ENCODE assay signal across 16 cellular contexts in genomic region chr3:37321260-37321852, GRCh38.
A peak's percentile ranks its signal among the peaks of the same experiment; 100 is the strongest.
DNase-seq lines count a peak whose midpoint lies in the region; ATAC-seq and TF ChIP-seq lines count a peak whose summit lies in the region.
"Had no signal": no experiment of that assay in that cellular context is flagged by ENCODE, and none has a peak within 500 bp of the region (broad histone marks: within the 10 kb centered on the region; RNA-seq: fewer than 3 reads in every experiment).

No MANE protein-coding gene starts in this region.

- intact Hi-C loops in MCF 10A (cut with micrococcal nuclease): no loop called here

- H3K27me3 ChIP-seq in thoracic aorta (replicated peaks; ENCODE audit: insufficient read depth): no peaks in the 10 kb centered on the region
- H3K27me3 ChIP-seq: right atrium auricular region had no signal

- peak in 1 of 2 donors; percentile 58 for ATAC-seq in activated T-cell treated with anti-CD3 and anti-CD28 coated beads, Interleukin-2, amount 50 U/mL, for 4 hours
- no peak for ATAC-seq in central memory CD8-positive, alpha-beta T cell (replicated peaks; ENCODE audit: extremely low read depth, poor library complexity, severe bottlenecking)
- ATAC-seq in thoracic aorta (ENCODE audit: insufficient number of reproducible peaks, low FRiP score, low read depth): no peak

- TF ChIP-seq CTCF in thoracic aorta (IDR thresholded peaks at IDR 0.05) (no peak), MCF 10A (IDR thresholded peaks at IDR 0.05; ENCODE audit: unreplicated experiment) (no peak)

- H3K27ac ChIP-seq in thoracic aorta: peak overlapping the region; percentile 31
- H3K27ac ChIP-seq: right atrium auricular region had no signal

- POLR2A ChIA-PET in MCF 10A (lab: Yijun Ruan, JAX): no interaction called here

- H3K27me3 Mint-ChIP-seq in activated T-cell treated with anti-CD3 and anti-CD28 coated beads, Interleukin-2, amount 50 U/mL, for 4 hours (ENCODE audit: low read depth): no peaks in the 10 kb centered on the region
- H3K27me3 Mint-ChIP-seq in central memory CD8-positive, alpha-beta T cell: no peaks in the 10 kb centered on the region
- H3K27me3 Mint-ChIP-seq in MCF 10A (ENCODE audit: insufficient read depth, unreplicated experiment): no peaks in the 10 kb centered on the region

- H3K9me3 ChIP-seq in thoracic aorta: no peaks in the 10 kb centered on the region
- H3K9me3 ChIP-seq: right atrium auricular region had no signal

- peak overlapping the region; percentile 2 for H3K4me3 Mint-ChIP-seq in activated T-cell treated with anti-CD3 and anti-CD28 coated beads, Interleukin-2, amount 50 U/mL, for 4 hours
- no peak overlapping the region for H3K4me3 Mint-ChIP-seq in central memory CD8-positive, alpha-beta T cell
- no peak overlapping the region for H3K4me3 Mint-ChIP-seq in MCF 10A (ENCODE audit: unreplicated experiment)
- H3K4me3 Mint-ChIP-seq: neural crest cell had no signal

- peak overlapping the region; percentile 44 for H3K4me3 ChIP-seq in thoracic aorta
- H3K4me3 ChIP-seq: right atrium auricular region had no signal

- peaks cover 3% of the 10 kb centered on the region for H3K36me3 ChIP-seq in thoracic aorta

- no TSS peak for BruUV-seq in MCF 10A (replicated peaks; lab: Mats Ljungman, UMichigan)

- no peak for DNase-seq in activated T-cell treated with anti-CD3 and anti-CD28 coated beads, Interleukin-2, amount 50 U/mL, for 4 hours
- no peak for DNase-seq in activated T-cell treated with anti-CD3 and anti-CD28 coated beads for 4 hours
- DNase-seq in central memory CD8-positive, alpha-beta T cell (ENCODE audit: low spot score in 2 of 2): no peak
- peak; percentile 5 to 35 for DNase-seq in lung microvascular endothelial cell (ENCODE audit: low read depth in 2 of 2)
- no peak for DNase-seq in thoracic aorta (ENCODE audit: low spot score)
- no peak for DNase-seq in GM19238 (ENCODE audit: insufficient read length, low spot score)
- no peak for DNase-seq in MCF 10A (ENCODE audit: unreplicated experiment)
- DNase-seq in middle frontal gyrus (ENCODE audit: extremely low spot score, low spot score): no peak
- DNase-seq: aorta; COR-L47; head of caudate nucleus; NCI-H187; NCI-H526 treated with DMSO at 0.1 percent for 48 hours; stimulated activated CD4-positive, alpha-beta T cell treated with anti-CD3 and anti-CD28 coated beads, Interleukin-4, amount 100 ng/mL, for 1 hour had no signal

- peaks cover 61% of the 10 kb centered on the region for H3K36me3 Mint-ChIP-seq in activated T-cell treated with anti-CD3 and anti-CD28 coated beads, Interleukin-2, amount 50 U/mL, for 4 hours (ENCODE audit: insufficient read depth)
- peaks cover 59% of the 10 kb centered on the region for H3K36me3 Mint-ChIP-seq in central memory CD8-positive, alpha-beta T cell (ENCODE audit: insufficient read depth)
- peaks cover 96% of the 10 kb centered on the region for H3K36me3 Mint-ChIP-seq in MCF 10A (ENCODE audit: insufficient read depth, unreplicated experiment)

- H3K4me1 ChIP-seq in thoracic aorta (ENCODE audit: control insufficient read depth in 1 of 2, low read depth in 2 of 2): peaks cover 40 to 76% of the 10 kb centered on the region in 2 donors

- CTCF ChIA-PET in MCF 10A (lab: Yijun Ruan, JAX): interaction anchor here (1.9 kb wide), 1 partner anchor 15 kb away, joined by 4 read pairs; no protein-coding TSS in a partner anchor

- H3K27ac Mint-ChIP-seq in central memory CD8-positive, alpha-beta T cell (ENCODE audit: low read depth): peak overlapping the region; percentile 25
- no peak overlapping the region for H3K27ac Mint-ChIP-seq in MCF 10A (ENCODE audit: low read depth, unreplicated experiment)

- no peaks in the 10 kb centered on the region for H3K9me3 Mint-ChIP-seq in activated T-cell treated with anti-CD3 and anti-CD28 coated beads, Interleukin-2, amount 50 U/mL, for 4 hours
- H3K9me3 Mint-ChIP-seq in central memory CD8-positive, alpha-beta T cell: no peaks in the 10 kb centered on the region
- H3K9me3 Mint-ChIP-seq in MCF 10A (ENCODE audit: unreplicated experiment): no peaks in the 10 kb centered on the region
- H3K9me3 Mint-ChIP-seq: neural crest cell had no signal

- peaks cover 29% of the 10 kb centered on the region for H3K4me1 Mint-ChIP-seq in activated T-cell treated with anti-CD3 and anti-CD28 coated beads, Interleukin-2, amount 50 U/mL, for 4 hours (ENCODE audit: low read depth)
- H3K4me1 Mint-ChIP-seq in central memory CD8-positive, alpha-beta T cell: peaks cover 38% of the 10 kb centered on the region
- H3K4me1 Mint-ChIP-seq in MCF 10A (ENCODE audit: insufficient read depth, unreplicated experiment): peaks cover 4% of the 10 kb centered on the region

Comparison
In these comparisons a context has a peak if more than half of its experiments do, and no peak if none do; other contexts are left out.
1. DNase-seq: peak in lung microvascular endothelial cell (2 of 2); none in activated T-cell treated with anti-CD3 and anti-CD28 coated beads, Interleukin-2, amount 50 U/mL, for 4 hours (single experiment), activated T-cell treated with anti-CD3 and anti-CD28 coated beads for 4 hours (single experiment), central memory CD8-positive, alpha-beta T cell (0 of 2), thoracic aorta (single experiment), GM19238 (single experiment), MCF 10A (single experiment) and middle frontal gyrus (single experiment).